17 cellular contexts compared by ENCODE assay signal in genomic region chr14:80216818-80217217, GRCh38. TPM values are rescaled to one million over a fixed set of nuclear protein-coding genes. Genes with fewer than 3 reads are reported as not detected.
A peak's percentile ranks its signal among the peaks of the same experiment; 100 is the strongest.
DNase-seq lines count a peak whose midpoint lies in the region; ATAC-seq and TF ChIP-seq lines count a peak whose summit lies in the region.
"Had no signal": no experiment of that assay in that cellular context is flagged by ENCODE, and none has a peak within 500 bp of the region (broad histone marks: within the 10 kb centered on the region; RNA-seq: fewer than 3 reads in every experiment).

No MANE protein-coding gene starts in this region.

- H3K36me3 Mint-ChIP-seq in MCF 10A (ENCODE audit: insufficient read depth, unreplicated experiment), result no peaks in the 10 kb centered on the region
- H3K36me3 Mint-ChIP-seq in effector memory CD8-positive, alpha-beta T cell (ENCODE audit: insufficient read depth), result peaks cover 3% of the 10 kb centered on the region

- intact Hi-C loops in MCF 10A (cut with micrococcal nuclease) (no loop called here), breast epithelium (cut with DNase I; ENCODE audit: low total_unique reads) (no loop called here), sciatic nerve (cut with DNase I) (no loop called here), head of caudate nucleus (cut with DNase I) (no loop called here)

- no peak overlapping the region for H3K4me3 Mint-ChIP-seq in MCF 10A (ENCODE audit: unreplicated experiment)
- H3K4me3 Mint-ChIP-seq in effector memory CD8-positive, alpha-beta T cell, result no peak overlapping the region

- TF ChIP-seq POLR2A in breast epithelium (IDR thresholded peaks at IDR 0.05), result no peak

- POLR2A ChIA-PET in MCF 10A (lab: Yijun Ruan, JAX), result no interaction called here

- CTCF ChIA-PET in MCF 10A (lab: Yijun Ruan, JAX), result interaction anchor here (0.6 to 2.1 kb wide), 4 partner anchors 27 to 761 kb away, joined by 3 to 9 read pairs (median 4); no protein-coding TSS in a partner anchor

- no peak overlapping the region for H3K27ac ChIP-seq in breast epithelium
- H3K27ac ChIP-seq in SJSA1, result peak overlapping the region; percentile 95
- H3K27ac ChIP-seq: BLaER1 treated with 17β-estradiol and CSF1 and Interleukin-3, amounts not matched to agents 10 nM and 100 nM had no signal

- H3K4me1 Mint-ChIP-seq in MCF 10A (ENCODE audit: insufficient read depth, unreplicated experiment), result peaks cover 9% of the 10 kb centered on the region
- no peaks in the 10 kb centered on the region for H3K4me1 Mint-ChIP-seq in effector memory CD8-positive, alpha-beta T cell (ENCODE audit: low read depth in 2 of 2)

- no peaks in the 10 kb centered on the region for H3K36me3 ChIP-seq in breast epithelium
- H3K36me3 ChIP-seq in SJSA1, result no peaks in the 10 kb centered on the region
- H3K36me3 ChIP-seq: BLaER1 treated with 17β-estradiol and CSF1 and Interleukin-3, amounts not matched to agents 10 nM and 100 nM had no signal

- peak overlapping the region; percentile 76 for H3K27ac Mint-ChIP-seq in MCF 10A (ENCODE audit: low read depth, unreplicated experiment)
- no peak overlapping the region for H3K27ac Mint-ChIP-seq in effector memory CD8-positive, alpha-beta T cell

- no peak for DNase-seq in MCF 10A (ENCODE audit: unreplicated experiment)
- DNase-seq in breast epithelium (ENCODE audit: low spot score in 2 of 2), result no peak
- peak in 1 of 2 experiments; percentile 54 for DNase-seq in SJSA1 (ENCODE audit: low read depth in 1 of 2, low spot score in 2 of 2)
- no peak for DNase-seq in sciatic nerve (ENCODE audit: low spot score)
- DNase-seq in head of caudate nucleus, result no peak
- no peak for DNase-seq in effector memory CD8-positive, alpha-beta T cell
- DNase-seq in HPDE6-E6E7 (ENCODE audit: extremely low spot score), result no peak
- DNase-seq: DMS153, EL, KG1, MM.1S, NCI-H2171, NCI-H510A, SHP77 treated with DMSO at 0.1 percent for 48 hours had no signal

- TF ChIP-seq CTCF in MCF 10A (IDR thresholded peaks at IDR 0.05; ENCODE audit: unreplicated experiment) (no peak), breast epithelium (IDR thresholded peaks at IDR 0.05) (no peak)

- H3K27me3 ChIP-seq in breast epithelium (no peaks in the 10 kb centered on the region), SJSA1 (replicated peaks) (no peaks in the 10 kb centered on the region)
- H3K27me3 ChIP-seq: BLaER1 treated with 17β-estradiol and CSF1 and Interleukin-3, amounts not matched to agents 10 nM and 100 nM had no signal

- ATAC-seq in esophagus mucosa (peak; percentile 56), sciatic nerve (peak; percentile 39)
- no peak for ATAC-seq in effector memory CD8-positive, alpha-beta T cell (replicated peaks)
- ATAC-seq: HCT116 had no signal

- H3K4me3 ChIP-seq in breast epithelium (no peak overlapping the region), SJSA1 (no peak overlapping the region)
- H3K4me3 ChIP-seq: BLaER1 treated with 17β-estradiol and CSF1 and Interleukin-3, amounts not matched to agents 10 nM and 100 nM had no signal

- H3K9me3 Mint-ChIP-seq in MCF 10A (ENCODE audit: unreplicated experiment), result no peaks in the 10 kb centered on the region
- peaks cover 0 to 2% of the 10 kb centered on the region in 2 donors for H3K9me3 Mint-ChIP-seq in effector memory CD8-positive, alpha-beta T cell

- H3K9me3 ChIP-seq in breast epithelium, result no peaks in the 10 kb centered on the region
- H3K9me3 ChIP-seq in SJSA1 (replicated peaks), result no peaks in the 10 kb centered on the region
- H3K9me3 ChIP-seq: BLaER1 treated with 17β-estradiol and CSF1 and Interleukin-3, amounts not matched to agents 10 nM and 100 nM had no signal

- H3K4me1 ChIP-seq in breast epithelium (no peaks in the 10 kb centered on the region), SJSA1 (replicated peaks) (peaks cover 57% of the 10 kb centered on the region)

- BruUV-seq in MCF 10A (replicated peaks; lab: Mats Ljungman, UMichigan), result no TSS peak

- H3K27me3 Mint-ChIP-seq in MCF 10A (ENCODE audit: insufficient read depth, unreplicated experiment), result no peaks in the 10 kb centered on the region
- no peaks in the 10 kb centered on the region for H3K27me3 Mint-ChIP-seq in effector memory CD8-positive, alpha-beta T cell

RNA-seq across cellular contexts. Expression of gene DIO2, which starts 5.5 kb away (rescaled TPM):
- total RNA-seq in MCF 10A (2022), result 0.07 and 0.26 TPM in 2 replicates
- 1 to 10 TPM; 2.2 to 2.6 (median 2.3) TPM for total RNA-seq in breast epithelium
- 22.3 and 27.3 TPM in 2 replicates for total RNA-seq in SJSA1 (2014; rRNA removed; shearing (Covaris generic))
- 58.4 TPM for total RNA-seq in esophagus mucosa
- 2.4 TPM for total RNA-seq in sciatic nerve
